Comparison of ENCODE assay signal across 9 cellular contexts in genomic region chr16:57284952-57285263, GRCh38. TPM values are rescaled to one million over a fixed set of nuclear protein-coding genes. Genes with fewer than 3 reads are reported as not detected.
DNase-seq lines count a peak whose midpoint lies in the region; ATAC-seq and TF ChIP-seq lines count a peak whose summit lies in the region.
"Had no signal": no experiment of that assay in that cellular context is flagged by ENCODE, and none has a peak within 500 bp of the region (broad histone marks: within the 10 kb centered on the region; RNA-seq: fewer than 3 reads in every experiment).

No MANE protein-coding gene starts in this region.

- DNase-seq in AG04449 (ENCODE audit: low read depth, low spot score), result no peak
- DNase-seq in MG63, result no peak
- DNase-seq in dorsolateral prefrontal cortex, result no peak
- DNase-seq in naive thymus-derived CD4-positive, alpha-beta T cell, result no peak
- no peak for DNase-seq in NCI-H1105 (lab: John Stamatoyannopoulos, UW)
- DNase-seq in NCI-H146 treated with DMSO at 0.1 percent for 48 hours (lab: John Stamatoyannopoulos, UW; ENCODE audit: unreplicated experiment), result no peak
- no peak for DNase-seq in GM03348 (ENCODE audit: low spot score)

- no peak for ATAC-seq in naive thymus-derived CD4-positive, alpha-beta T cell
- no peak for ATAC-seq in GM21737 (IDR thresholded peaks at IDR 0.05; ENCODE audit: unreplicated experiment)

- H3K27ac ChIP-seq in dorsolateral prefrontal cortex, result peak overlapping the region in 58 of 59 donors; percentile 60 to 99 (median 95)
- peak overlapping the region; percentile 59 for H3K27ac ChIP-seq in naive thymus-derived CD4-positive, alpha-beta T cell (ENCODE audit: low read depth, low read length)
- H3K27ac ChIP-seq: epithelial cell of prostate had no signal

- H3K9me3 ChIP-seq in MG63, result no peaks in the 10 kb centered on the region
- no peaks in the 10 kb centered on the region for H3K9me3 ChIP-seq in naive thymus-derived CD4-positive, alpha-beta T cell (ENCODE audit: control insufficient read depth in 2 of 3, low read length in 3 of 3)

- H3K4me3 ChIP-seq in AG04449 (ENCODE audit: low read depth, low read length) (peak overlapping the region; percentile 49), MG63 (peak overlapping the region; percentile 49), dorsolateral prefrontal cortex (peak overlapping the region; percentile 42 to 93 (median 75))
- H3K4me3 ChIP-seq in naive thymus-derived CD4-positive, alpha-beta T cell (ENCODE audit: low read length), result peak overlapping the region; percentile 60

- H3K27me3 ChIP-seq in MG63, result peaks cover 3% of the 10 kb centered on the region
- H3K27me3 ChIP-seq in dorsolateral prefrontal cortex, result peaks cover 0 to 17% (median 3%) of the 10 kb centered on the region in 45 donors
- peaks cover 0 to 8% of the 10 kb centered on the region in 2 donors for H3K27me3 ChIP-seq in naive thymus-derived CD4-positive, alpha-beta T cell (ENCODE audit: control insufficient read depth in 2 of 2, insufficient read depth in 2 of 2, low read length in 2 of 2)

- POLR2A ChIA-PET in AG04449 (lab: Yijun Ruan, JAX), result no interaction called here
- POLR2A ChIA-PET in naive thymus-derived CD4-positive, alpha-beta T cell (lab: Charles Lee), result interaction anchor here (1.4 to 2.2 kb wide), 4 partner anchors 14 to 40 kb away, joined by 3 to 6 read pairs (median 6); partner anchors contain the start of gene ARL2BP

- CTCF ChIA-PET in AG04449 (lab: Yijun Ruan, JAX), result interaction anchor here (1.0 to 1.1 kb wide), 3 partner anchors 10 to 201 kb away, joined by 3 read pairs; no protein-coding TSS in a partner anchor
- CTCF ChIA-PET in naive thymus-derived CD4-positive, alpha-beta T cell (lab: Charles Lee), result interaction anchor here (0.6 kb wide), 1 partner anchor 111 kb away, joined by 4 read pairs; no protein-coding TSS in a partner anchor

- H3K27me3 Mint-ChIP-seq in naive thymus-derived CD4-positive, alpha-beta T cell, result peaks cover 0 to 41% (median 0%) of the 10 kb centered on the region in 5 donors

- H3K9me3 Mint-ChIP-seq in naive thymus-derived CD4-positive, alpha-beta T cell, result no peaks in the 10 kb centered on the region

- intact Hi-C loops in dorsolateral prefrontal cortex (cut with DNase I), result loop anchor here (2.0 to 5.0 kb wide), 3 partner anchors 22 to 98 kb away; partner anchors contain the start of genes ARL2BP (in 1 of the 2), PSME3IP1 (in 1 of the 2) and RSPRY1 (in 1 of the 2)
- intact Hi-C loops in naive thymus-derived CD4-positive, alpha-beta T cell (cut with micrococcal nuclease), result loop anchor here (1.0 to 10.0 kb wide), 8 partner anchors 15 to 201 kb away; partner anchors contain the start of genes ARL2BP (in 1 of the 2), DOK4 (in 1 of the 2), PSME3IP1 (in 1 of the 2) and RSPRY1 (in 1 of the 2)

- peaks cover 23 to 49% (median 39%) of the 10 kb centered on the region in 7 donors for H3K4me1 Mint-ChIP-seq in naive thymus-derived CD4-positive, alpha-beta T cell

- peak overlapping the region in 4 of 9 donors; percentile 38 to 78 (median 60) for H3K27ac Mint-ChIP-seq in naive thymus-derived CD4-positive, alpha-beta T cell

- H3K4me1 ChIP-seq in naive thymus-derived CD4-positive, alpha-beta T cell (ENCODE audit: control insufficient read depth in 2 of 2, insufficient read depth in 2 of 2, low read length in 2 of 2), result peaks cover 0 to 20% of the 10 kb centered on the region in 2 donors

- H3K36me3 Mint-ChIP-seq in naive thymus-derived CD4-positive, alpha-beta T cell, result peaks cover 0 to 2% (median 0%) of the 10 kb centered on the region in 5 donors

- TF ChIP-seq CTCF in AG04449 (IDR thresholded peaks at IDR 0.05; ENCODE audit: insufficient read depth, low read length, missing control alignments) (no peak), dorsolateral prefrontal cortex (IDR thresholded peaks at IDR 0.05 in 54 of 56, conservative IDR thresholded peaks at IDR 0.05 in 2 of 56; ENCODE audit: low read depth in 1 of 56, partially characterized antibody in 56 of 56) (peak in 1 of 56 donors; percentile 3)

- H3K36me3 ChIP-seq in MG63, result no peaks in the 10 kb centered on the region
- no peaks in the 10 kb centered on the region for H3K36me3 ChIP-seq in naive thymus-derived CD4-positive, alpha-beta T cell (ENCODE audit: control insufficient read depth in 2 of 3, insufficient read depth in 3 of 3, low read length in 3 of 3)

- peak overlapping the region; percentile 64 to 88 (median 80) for H3K4me3 Mint-ChIP-seq in naive thymus-derived CD4-positive, alpha-beta T cell

RNA-seq across cellular contexts. Expression of gene PLLP, which starts 0.4 kb away (rescaled TPM):
- total RNA-seq in MG63 (2014; rRNA removed; shearing (Covaris generic); ENCODE audit: low replicate concordance), result not detected in 2 replicates
- total RNA-seq in dorsolateral prefrontal cortex, result 100 to 1,000 TPM in 55 of 120 experiments, 10 to 100 TPM in 65; 20.8 to 459 (median 91.3) TPM
- total RNA-seq in naive thymus-derived CD4-positive, alpha-beta T cell, result 1 to 10 TPM in 4 of 5 experiments, under 1 TPM in 1; 0.36 to 8.4 (median 3.3) TPM
- polyA plus RNA-seq in naive thymus-derived CD4-positive, alpha-beta T cell, result 10 to 100 TPM; 10.0 to 26.0 TPM

RNA-seq across cellular contexts. Expression of gene ARL2BP, which starts 39.8 kb away (rescaled TPM):
- 352 and 467 TPM in 2 replicates for total RNA-seq in MG63 (2014; rRNA removed; shearing (Covaris generic); ENCODE audit: low replicate concordance)
- total RNA-seq in dorsolateral prefrontal cortex, result 10 to 100 TPM; 36.8 to 68.6 (median 51.1) TPM
- 10 to 100 TPM; 32.6 to 57.7 (median 37.9) TPM for total RNA-seq in naive thymus-derived CD4-positive, alpha-beta T cell
- 100 to 1,000 TPM; 146 to 166 TPM for polyA plus RNA-seq in naive thymus-derived CD4-positive, alpha-beta T cell
